ENCODE assay signal across 1 cellular context in the genomic region with DNA sequence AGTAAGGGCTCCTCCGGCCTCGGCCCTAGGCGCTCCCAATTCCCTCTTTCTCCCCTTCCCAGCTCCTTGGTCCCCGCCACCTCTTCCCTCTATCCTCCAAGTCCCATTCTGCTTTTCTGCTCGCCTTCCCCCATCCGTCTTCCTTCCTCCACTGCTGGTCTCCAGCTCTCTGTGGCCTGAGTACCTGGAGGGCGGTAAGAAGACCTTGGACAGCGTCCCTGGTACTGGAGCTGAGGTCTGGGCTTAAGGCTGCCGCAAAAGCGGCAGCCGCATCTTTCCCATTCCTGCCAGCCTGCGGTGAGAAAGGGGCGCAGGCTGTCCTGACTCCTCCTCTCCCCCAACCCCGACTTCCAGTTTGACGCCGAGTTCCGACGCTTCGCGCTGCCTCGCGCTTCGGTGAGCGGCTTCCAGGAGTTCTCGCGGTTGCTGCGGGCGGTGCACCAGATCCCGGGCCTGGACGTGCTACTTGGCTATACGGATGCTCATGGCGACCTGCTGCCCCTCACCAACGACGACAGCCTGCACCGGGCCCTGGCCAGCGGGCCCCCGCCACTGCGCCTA.
TF ChIP-seq lines count a peak whose summit lies in the region.

No MANE protein-coding gene starts in this region.

TF ChIP-seq in GM12878, 131 proteins besides CTCF, POLR2A, EP300 and RAD21:
- TF ChIP-seq, protein P1, sequence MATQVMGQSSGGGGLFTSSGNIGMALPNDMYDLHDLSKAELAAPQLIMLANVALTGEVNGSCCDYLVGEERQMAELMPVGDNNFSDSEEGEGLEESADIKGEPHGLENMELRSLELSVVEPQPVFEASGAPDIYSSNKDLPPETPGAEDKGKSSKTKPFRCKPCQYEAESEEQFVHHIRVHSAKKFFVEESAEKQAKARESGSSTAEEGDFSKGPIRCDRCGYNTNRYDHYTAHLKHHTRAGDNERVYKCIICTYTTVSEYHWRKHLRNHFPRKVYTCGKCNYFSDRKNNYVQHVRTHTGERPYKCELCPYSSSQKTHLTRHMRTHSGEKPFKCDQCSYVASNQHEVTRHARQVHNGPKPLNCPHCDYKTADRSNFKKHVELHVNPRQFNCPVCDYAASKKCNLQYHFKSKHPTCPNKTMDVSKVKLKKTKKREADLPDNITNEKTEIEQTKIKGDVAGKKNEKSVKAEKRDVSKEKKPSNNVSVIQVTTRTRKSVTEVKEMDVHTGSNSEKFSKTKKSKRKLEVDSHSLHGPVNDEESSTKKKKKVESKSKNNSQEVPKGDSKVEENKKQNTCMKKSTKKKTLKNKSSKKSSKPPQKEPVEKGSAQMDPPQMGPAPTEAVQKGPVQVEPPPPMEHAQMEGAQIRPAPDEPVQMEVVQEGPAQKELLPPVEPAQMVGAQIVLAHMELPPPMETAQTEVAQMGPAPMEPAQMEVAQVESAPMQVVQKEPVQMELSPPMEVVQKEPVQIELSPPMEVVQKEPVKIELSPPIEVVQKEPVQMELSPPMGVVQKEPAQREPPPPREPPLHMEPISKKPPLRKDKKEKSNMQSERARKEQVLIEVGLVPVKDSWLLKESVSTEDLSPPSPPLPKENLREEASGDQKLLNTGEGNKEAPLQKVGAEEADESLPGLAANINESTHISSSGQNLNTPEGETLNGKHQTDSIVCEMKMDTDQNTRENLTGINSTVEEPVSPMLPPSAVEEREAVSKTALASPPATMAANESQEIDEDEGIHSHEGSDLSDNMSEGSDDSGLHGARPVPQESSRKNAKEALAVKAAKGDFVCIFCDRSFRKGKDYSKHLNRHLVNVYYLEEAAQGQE (IDR thresholded peaks at IDR 0.05; ENCODE audit: low read depth, low read length), result peak; percentile 79
- TF ChIP-seq SMARCA5 (IDR thresholded peaks at IDR 0.05) (0 out of 2 replicates have a peak, but pooled peaks have one; percentile 24), NR2C2 (IDR thresholded peaks at IDR 0.05; ENCODE audit: borderline replicate concordance, control insufficient read depth, insufficient read length, low read depth) (no peak), BACH1 (IDR thresholded peaks at IDR 0.05; ENCODE audit: borderline replicate concordance) (peak; percentile 5; the same call in 1 of the 2 replicates), IKZF1 (conservative IDR thresholded peaks at IDR 0.05) (peak; percentile 32; the same call in 1 of the 2 replicates), SIX5 (IDR thresholded peaks at IDR 0.05; ENCODE audit: low read depth, low read length, severe bottlenecking) (no peak)
